Comparison of ENCODE assay signal across 9 cellular contexts in genomic region chr7:70647801-70648491, GRCh38.
DNase-seq lines count a peak whose midpoint lies in the region; ATAC-seq and TF ChIP-seq lines count a peak whose summit lies in the region.
"Had no signal": no experiment of that assay in that cellular context is flagged by ENCODE, and none has a peak within 500 bp of the region (broad histone marks: within the 10 kb centered on the region; RNA-seq: fewer than 3 reads in every experiment).

No MANE protein-coding gene starts in this region.

- no peak overlapping the region for H3K4me3 ChIP-seq in right atrium auricular region

- ATAC-seq in GM18502 (IDR thresholded peaks at IDR 0.05; ENCODE audit: poor library complexity, unreplicated experiment): peak; percentile 99
- ATAC-seq in HG02885 (IDR thresholded peaks at IDR 0.05; ENCODE audit: poor library complexity, unreplicated experiment): peak; percentile 97
- ATAC-seq in esophagus mucosa: peak; percentile 96
- ATAC-seq: HCT116 had no signal

- H3K4me1 Mint-ChIP-seq in progenitor cell of endocrine pancreas (ENCODE audit: low read depth): no peaks in the 10 kb centered on the region

- no peak overlapping the region for H3K27ac Mint-ChIP-seq in progenitor cell of endocrine pancreas

- DNase-seq in activated CD4-positive, alpha-beta T cell treated with anti-CD3 and anti-CD28 coated beads for 4 hours: peak; percentile 68 to 75
- peak; percentile 80 to 82 for DNase-seq in stimulated activated CD8-positive, alpha-beta memory T cell treated with anti-CD3 and anti-CD28 coated beads, Interleukin-7, amount 100 ng/mL, for 4 hours (ENCODE audit: low read depth in 2 of 2)
- DNase-seq in right atrium auricular region (ENCODE audit: low spot score) (no peak), NCI-H748 (lab: John Stamatoyannopoulos, UW; ENCODE audit: unreplicated experiment) (no peak), progenitor cell of endocrine pancreas (ENCODE audit: low spot score, unreplicated experiment) (no peak)

- H3K4me1 ChIP-seq in right atrium auricular region: no peaks in the 10 kb centered on the region

- no peak overlapping the region for H3K4me3 Mint-ChIP-seq in progenitor cell of endocrine pancreas (ENCODE audit: low read depth)

- peaks cover 3% of the 10 kb centered on the region for H3K9me3 Mint-ChIP-seq in progenitor cell of endocrine pancreas (ENCODE audit: low read depth)

- H3K27me3 ChIP-seq in right atrium auricular region: no peaks in the 10 kb centered on the region

- no peaks in the 10 kb centered on the region for H3K9me3 ChIP-seq in right atrium auricular region

- TF ChIP-seq CTCF in right atrium auricular region (IDR thresholded peaks at IDR 0.05) (no peak), progenitor cell of endocrine pancreas (IDR thresholded peaks at IDR 0.05; ENCODE audit: unreplicated experiment) (no peak)

- H3K36me3 Mint-ChIP-seq in progenitor cell of endocrine pancreas (ENCODE audit: insufficient read depth): peaks cover 5% of the 10 kb centered on the region

- H3K27ac ChIP-seq in right atrium auricular region: no peak overlapping the region

- H3K36me3 ChIP-seq in right atrium auricular region: no peaks in the 10 kb centered on the region

- H3K27me3 Mint-ChIP-seq in progenitor cell of endocrine pancreas: peaks cover 6% of the 10 kb centered on the region

Comparison
In these comparisons a context has a peak if more than half of its experiments do, and no peak if none do; other contexts are left out.
1. DNase-seq: peak in activated CD4-positive, alpha-beta T cell treated with anti-CD3 and anti-CD28 coated beads for 4 hours (2 of 2) and stimulated activated CD8-positive, alpha-beta memory T cell treated with anti-CD3 and anti-CD28 coated beads, Interleukin-7, amount 100 ng/mL, for 4 hours (2 of 2); none in right atrium auricular region (single experiment), NCI-H748 (single experiment) and progenitor cell of endocrine pancreas (single experiment).
2. Peak in every context shown above with its lines, with median percentiles within 50 percentile points of each other: ATAC-seq.